Comparison of ENCODE assay signal across 1 cellular context in genomic region chrX:153925739-153926593, GRCh38.
TF ChIP-seq lines count a peak whose summit lies in the region.

Gene ARHGAP4, minus strand, starts transcription at chrX:153926264. Its CDS starts 62 bp downstream, at chrX:153926202.

TF ChIP-seq in K562, 482 proteins besides CTCF, POLR2A, EP300 and RAD21 (continued from another document and continues in another):
- TF ChIP-seq TRIM25 (IDR thresholded peaks at IDR 0.05; ENCODE audit: borderline replicate concordance) (no peak), TCF15 (CRISPR knock-in tag; IDR thresholded peaks at IDR 0.05) (no peak), GTF2F1 (IDR thresholded peaks at IDR 0.05; ENCODE audit: low read depth, low read length) (no peak), AFF4 (CRISPR knock-in tag; IDR thresholded peaks at IDR 0.05) (no peak; the same call in 1 of the 2 replicates), POU5F1 (IDR thresholded peaks at IDR 0.05; ENCODE audit: borderline replicate concordance, low read depth, low read length, partially characterized antibody) (no peak), CBFA2T2 (conservative IDR thresholded peaks at IDR 0.05) (no peak), THRA (IDR thresholded peaks at IDR 0.05) (no peak), RUNX1 (IDR thresholded peaks at IDR 0.05; ENCODE audit: low read depth) (peak; percentile 61; the same call in 1 of the 2 replicates), GABPA (tag; conservative IDR thresholded peaks at IDR 0.05; ENCODE audit: low read depth) (no peak), ZNF609 (CRISPR knock-in tag; IDR thresholded peaks at IDR 0.05; ENCODE audit: borderline replicate concordance) (no peak), ZNF449 (CRISPR knock-in tag; IDR thresholded peaks at IDR 0.05) (no peak), STAT6 (CRISPR knock-in tag; IDR thresholded peaks at IDR 0.05) (no peak; the same call in 1 of the 2 replicates), ZNF324 (CRISPR knock-in tag; IDR thresholded peaks at IDR 0.05) (no peak), ZHX1 (conservative IDR thresholded peaks at IDR 0.05; ENCODE audit: low read length) (no peak), PRMT5 (CRISPR knock-in tag; IDR thresholded peaks at IDR 0.05) (no peak), COPS2 (conservative IDR thresholded peaks at IDR 0.05) (no peak), HLTF (IDR thresholded peaks at IDR 0.05) (no peak), ZNF408 (CRISPR knock-in tag; IDR thresholded peaks at IDR 0.05; ENCODE audit: low read depth) (no peak), ZNF175 (CRISPR knock-in tag; IDR thresholded peaks at IDR 0.05; ENCODE audit: low read depth) (peak; percentile 44; the same call in 1 of the 2 replicates), ZNF12 (CRISPR knock-in tag; IDR thresholded peaks at IDR 0.05) (no peak), TCF3 (CRISPR knock-in tag; IDR thresholded peaks at IDR 0.05) (no peak), ELF1 (tag; IDR thresholded peaks at IDR 0.05) (no peak), MLLT1 (IDR thresholded peaks at IDR 0.05) (no peak), ZNF644 (tag; IDR thresholded peaks at IDR 0.05; ENCODE audit: low read depth) (no peak), HDAC8 (tag; IDR thresholded peaks at IDR 0.05) (no peak), ZNF740 (CRISPR knock-in tag; IDR thresholded peaks at IDR 0.05) (0 out of 2 replicates have a peak, but pooled peaks have one; percentile 11), ZNF740 (tag; IDR thresholded peaks at IDR 0.05) (no peak), ZBTB1 (CRISPR knock-in tag; IDR thresholded peaks at IDR 0.05; ENCODE audit: borderline replicate concordance, low read depth) (no peak), STAG1 (CRISPR knock-in tag; IDR thresholded peaks at IDR 0.05; ENCODE audit: borderline replicate concordance) (no peak), ZNF764 (CRISPR knock-in tag; IDR thresholded peaks at IDR 0.05; ENCODE audit: low read depth) (0 out of 2 replicates have a peak, but pooled peaks have one; percentile 13)
